Comparison of ENCODE assay signal across 8 cellular contexts in genomic region chr13:28138756-28139470, GRCh38. TPM values are rescaled to one million over a fixed set of nuclear protein-coding genes. Genes with fewer than 3 reads are reported as not detected.
DNase-seq lines count a peak whose midpoint lies in the region; ATAC-seq lines count a peak whose summit lies in the region.

No MANE protein-coding gene starts in this region.

- peaks cover 52% of the 10 kb centered on the region for H3K4me1 Mint-ChIP-seq in activated naive CD4-positive, alpha-beta T cell treated with anti-CD3 and anti-CD28 coated beads, Interleukin-2, amount 10 ng/mL, durations not matched to agents 7 days and 5 days

- H3K36me3 Mint-ChIP-seq in activated naive CD4-positive, alpha-beta T cell treated with anti-CD3 and anti-CD28 coated beads, Interleukin-2, amount 10 ng/mL, durations not matched to agents 7 days and 5 days: peaks cover 17% of the 10 kb centered on the region

- no peaks in the 10 kb centered on the region for H3K27me3 Mint-ChIP-seq in activated naive CD4-positive, alpha-beta T cell treated with anti-CD3 and anti-CD28 coated beads, Interleukin-2, amount 10 ng/mL, durations not matched to agents 7 days and 5 days

- no peaks in the 10 kb centered on the region for H3K9me3 Mint-ChIP-seq in activated naive CD4-positive, alpha-beta T cell treated with anti-CD3 and anti-CD28 coated beads, Interleukin-2, amount 10 ng/mL, durations not matched to agents 7 days and 5 days

- CTCF ChIA-PET in activated naive CD4-positive, alpha-beta T cell treated with anti-CD3 and anti-CD28 coated beads, Interleukin-2, amount 10 ng/mL, durations not matched to agents 7 days and 5 days (lab: Charles Lee): no interaction called here

- peak overlapping the region; percentile 98 for H3K27ac Mint-ChIP-seq in activated naive CD4-positive, alpha-beta T cell treated with anti-CD3 and anti-CD28 coated beads, Interleukin-2, amount 10 ng/mL, durations not matched to agents 7 days and 5 days

- H3K27ac ChIP-seq in substantia nigra (ENCODE audit: low read depth, low read length, poor library complexity, severe bottlenecking): peak overlapping the region; percentile 96

- DNase-seq in DMS 273 treated with DMSO at 0.1 percent for 48 hours (lab: John Stamatoyannopoulos, UW) (peak; percentile 31), HuH-7.5 (ENCODE audit: low spot score) (peak; percentile 44), SK-N-DZ (ENCODE audit: low spot score) (peak; percentile 74), germinal center (ENCODE audit: low spot score) (peak; percentile 83), nucleus accumbens (lab: John Stamatoyannopoulos, UW) (peak in 55 of 56 donors; percentile 20 to 89 (median 75)), substantia nigra (lab: John Stamatoyannopoulos, UW) (peak; percentile 24 to 85 (median 67))
- DNase-seq in activated naive CD4-positive, alpha-beta T cell treated with anti-CD3 and anti-CD28 coated beads, Interleukin-2, amount 10 ng/mL, durations not matched to agents 7 days and 5 days: peak; percentile 94

- H3K4me3 Mint-ChIP-seq in activated naive CD4-positive, alpha-beta T cell treated with anti-CD3 and anti-CD28 coated beads, Interleukin-2, amount 10 ng/mL, durations not matched to agents 7 days and 5 days: peak overlapping the region; percentile 95

- peak; percentile 50 for ATAC-seq in GM21423 (IDR thresholded peaks at IDR 0.05; ENCODE audit: unreplicated experiment)

RNA-seq across cellular contexts. Expression of gene PAN3, which starts 0.6 kb away (rescaled TPM):
- 7.0 and 9.2 TPM in 2 replicates for polyA plus RNA-seq in SK-N-DZ (2014; cell fraction: cytosol; rRNA removed)
- polyA plus RNA-seq in SK-N-DZ (2014; cell fraction: nucleus; rRNA removed): 11.8 and 22.0 TPM in 2 replicates

RNA-seq across cellular contexts. Expression of gene FLT3, which starts 38.5 kb away (rescaled TPM):
- not detected in 2 replicates for polyA plus RNA-seq in SK-N-DZ (2014; cell fraction: cytosol; rRNA removed)
- polyA plus RNA-seq in SK-N-DZ (2014; cell fraction: nucleus; rRNA removed): not detected in 2 replicates

Comparison
In these comparisons a context has a peak if more than half of its experiments do, and no peak if none do; other contexts are left out.
1. Peak in every context shown above with its lines: DNase-seq, ATAC-seq and H3K27ac ChIP-seq.
2. DNase-seq: peak in every context shown above with its lines; median percentile 94 in activated naive CD4-positive, alpha-beta T cell treated with anti-CD3 and anti-CD28 coated beads, Interleukin-2, amount 10 ng/mL, durations not matched to agents 7 days and 5 days; 83 in germinal center; 75 in nucleus accumbens; 74 in SK-N-DZ; 67 in substantia nigra; 44 in HuH-7.5; 31 in DMS 273 treated with DMSO at 0.1 percent for 48 hours.